In the genomic region with DNA sequence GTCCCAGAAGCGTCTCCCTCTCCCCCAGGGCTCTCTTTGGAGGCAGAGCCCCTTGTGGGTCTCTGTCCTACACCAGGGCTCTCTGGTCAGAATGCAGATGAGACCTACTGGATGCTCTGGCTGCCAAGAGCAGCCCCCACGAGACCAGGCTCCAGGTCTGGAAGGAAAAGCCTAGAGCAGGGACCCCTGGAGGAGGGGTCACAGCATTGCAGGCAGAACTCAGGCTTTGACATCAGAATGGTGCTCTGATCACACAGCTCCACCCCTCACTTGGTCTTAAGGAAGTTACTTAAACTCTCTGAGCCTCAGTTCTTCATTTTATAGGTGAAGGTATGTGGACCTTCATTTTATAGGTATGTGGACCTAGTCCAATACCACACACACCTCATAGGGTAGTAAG, we compare ENCODE assay signal across 8 cellular contexts.
A peak's percentile ranks its signal among the peaks of the same experiment; 100 is the strongest.
DNase-seq lines count a peak whose midpoint lies in the region; TF ChIP-seq lines count a peak whose summit lies in the region.

No MANE protein-coding gene starts in this region.

- H3K4me1 ChIP-seq in duodenal mucosa (ENCODE audit: control insufficient read depth in 1 of 2, insufficient read depth in 2 of 2, low read length in 2 of 2) (peaks cover 43 to 61% of the 10 kb centered on the region in 2 donors), Caco-2 (peaks cover 6% of the 10 kb centered on the region)

- H3K27me3 Mint-ChIP-seq in progenitor cell of endocrine pancreas (peaks cover 6% of the 10 kb centered on the region), Caco-2 (ENCODE audit: insufficient read depth, unreplicated experiment) (no peaks in the 10 kb centered on the region)

- H3K36me3 Mint-ChIP-seq in progenitor cell of endocrine pancreas (ENCODE audit: insufficient read depth) (no peaks in the 10 kb centered on the region), Caco-2 (ENCODE audit: insufficient read depth, unreplicated experiment) (peaks cover 5% of the 10 kb centered on the region)

- DNase-seq in NB4 (ENCODE audit: low read depth), result peak; percentile 71
- no peak for DNase-seq in progenitor cell of endocrine pancreas (ENCODE audit: low spot score, unreplicated experiment)
- DNase-seq in LoVo (ENCODE audit: low spot score), result no peak
- no peak for DNase-seq in activated CD4-positive, CD25-positive, alpha-beta regulatory T cell (lab: John Stamatoyannopoulos, UW)
- DNase-seq in activated CD4-positive, alpha-beta T cell treated with anti-CD3 and anti-CD28 coated beads, Interleukin-2, amount 50 U/mL, for 48 hours, result no peak
- DNase-seq in Caco-2, result no peak

- no peak overlapping the region for H3K27ac Mint-ChIP-seq in progenitor cell of endocrine pancreas
- H3K27ac Mint-ChIP-seq in Caco-2 (ENCODE audit: unreplicated experiment), result no peak overlapping the region

- no peak overlapping the region for H3K4me3 Mint-ChIP-seq in progenitor cell of endocrine pancreas (ENCODE audit: low read depth)
- no peak overlapping the region for H3K4me3 Mint-ChIP-seq in Caco-2 (ENCODE audit: unreplicated experiment)

- no peak for TF ChIP-seq POLR2A in NB4 (IDR thresholded peaks at IDR 0.05; ENCODE audit: extremely low read depth, insufficient read length)

- no peaks in the 10 kb centered on the region for H3K9me3 Mint-ChIP-seq in progenitor cell of endocrine pancreas (ENCODE audit: low read depth)
- H3K9me3 Mint-ChIP-seq in Caco-2 (ENCODE audit: unreplicated experiment), result no peaks in the 10 kb centered on the region

- no peaks in the 10 kb centered on the region for H3K9me3 ChIP-seq in duodenal mucosa (ENCODE audit: control insufficient read depth in 1 of 2, low read length in 2 of 2)
- H3K9me3 ChIP-seq in Caco-2, result no peaks in the 10 kb centered on the region

- POLR2A ChIA-PET in Caco-2 (lab: Charles Lee), result no interaction called here

- H3K36me3 ChIP-seq in duodenal mucosa (ENCODE audit: control insufficient read depth in 1 of 2, insufficient read depth in 2 of 2, low read length in 2 of 2) (no peaks in the 10 kb centered on the region), Caco-2 (ENCODE audit: control insufficient read depth, insufficient read depth, low read length) (no peaks in the 10 kb centered on the region)

- H3K4me3 ChIP-seq in NB4 (ENCODE audit: low read depth, low read length) (no peak overlapping the region), duodenal mucosa (ENCODE audit: low read depth in 1 of 2, low read length in 2 of 2) (no peak overlapping the region), Caco-2 (ENCODE audit: low read depth, low read length) (no peak overlapping the region)

- no TSS peak for BruUV-seq in Caco-2 (replicated peaks; lab: Mats Ljungman, UMichigan)

- CTCF ChIA-PET in Caco-2 (lab: Charles Lee), result no interaction called here

- H3K27me3 ChIP-seq in duodenal mucosa (ENCODE audit: control insufficient read depth in 1 of 2, insufficient read depth in 2 of 2, low read length in 2 of 2), result no peaks in the 10 kb centered on the region
- H3K27me3 ChIP-seq in Caco-2 (replicated peaks; ENCODE audit: control insufficient read depth, insufficient read depth, low read length), result no peaks in the 10 kb centered on the region

- intact Hi-C loops in Caco-2 (cut with micrococcal nuclease; ENCODE audit: unreplicated experiment), result no loop called here

- H3K27ac ChIP-seq in duodenal mucosa (ENCODE audit: low read depth, low read length), result peak overlapping the region; percentile 35

- peak overlapping the region; percentile 10 to 12 for H3K9ac ChIP-seq in duodenal mucosa (ENCODE audit: low read depth in 1 of 2, low read length in 2 of 2)

- peak; percentile 49 for TF ChIP-seq CTCF in GM12874 (IDR thresholded peaks at IDR 0.05; ENCODE audit: insufficient read depth, low read depth, low read length)
- peak; percentile 55 for TF ChIP-seq CTCF in NB4 (IDR thresholded peaks at IDR 0.05; ENCODE audit: low read depth, low read length)
- peak; percentile 40 for TF ChIP-seq CTCF in progenitor cell of endocrine pancreas (IDR thresholded peaks at IDR 0.05; ENCODE audit: unreplicated experiment)
- peak in 1 of 2 experiments; percentile 21 for TF ChIP-seq CTCF in Caco-2 (IDR thresholded peaks at IDR 0.05; ENCODE audit: insufficient read depth in 1 of 2, low read depth in 1 of 2, low read length in 1 of 2, severe bottlenecking in 1 of 2, unreplicated experiment in 1 of 2)

- H3K4me1 Mint-ChIP-seq in progenitor cell of endocrine pancreas (ENCODE audit: low read depth), result no peaks in the 10 kb centered on the region
- H3K4me1 Mint-ChIP-seq in Caco-2 (ENCODE audit: low read depth, unreplicated experiment), result no peaks in the 10 kb centered on the region
